In the genomic region with DNA sequence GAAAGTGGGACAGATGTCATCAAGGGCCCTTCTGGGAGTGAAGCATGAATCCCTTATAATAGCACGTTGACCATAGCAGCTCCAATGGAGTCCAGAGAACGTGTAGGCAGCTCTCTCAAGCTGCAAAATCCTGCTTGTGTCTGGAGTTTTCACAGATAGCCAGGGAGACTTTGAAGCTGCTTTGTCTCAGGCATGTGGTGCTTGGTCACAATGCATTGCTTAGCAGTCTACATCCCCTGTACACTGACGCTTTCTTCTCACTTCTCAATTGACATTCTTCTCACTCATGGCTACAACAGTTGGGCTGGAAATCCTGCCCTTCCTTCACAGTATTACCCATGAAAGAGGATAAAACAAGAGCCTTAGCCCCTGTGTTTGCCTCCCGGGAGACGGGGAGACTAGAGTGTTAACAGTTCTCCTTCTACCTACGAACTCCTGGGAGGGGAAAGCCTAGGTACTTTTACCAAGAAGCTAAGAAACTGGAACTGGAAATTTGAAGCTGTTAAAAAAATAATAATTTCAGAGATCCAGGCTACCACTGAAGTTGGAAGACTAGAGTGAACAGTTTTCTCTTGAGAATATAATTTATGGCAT, we compare ENCODE assay signal across 1 cellular context.
A peak's percentile ranks its signal among the peaks of the same experiment; 100 is the strongest.
TF ChIP-seq lines count a peak whose summit lies in the region.

No MANE protein-coding gene starts in this region.

TF ChIP-seq in HepG2, 621 proteins besides CTCF, POLR2A, EP300 and RAD21 (continued from another document):
- peak; percentile 10; the same call in 1 of the 2 replicates for TF ChIP-seq CEBPB (IDR thresholded peaks at IDR 0.05; ENCODE audit: borderline replicate concordance, low read depth, low read length)
